Comparison of ENCODE assay signal across 31 cellular contexts in the genomic region with DNA sequence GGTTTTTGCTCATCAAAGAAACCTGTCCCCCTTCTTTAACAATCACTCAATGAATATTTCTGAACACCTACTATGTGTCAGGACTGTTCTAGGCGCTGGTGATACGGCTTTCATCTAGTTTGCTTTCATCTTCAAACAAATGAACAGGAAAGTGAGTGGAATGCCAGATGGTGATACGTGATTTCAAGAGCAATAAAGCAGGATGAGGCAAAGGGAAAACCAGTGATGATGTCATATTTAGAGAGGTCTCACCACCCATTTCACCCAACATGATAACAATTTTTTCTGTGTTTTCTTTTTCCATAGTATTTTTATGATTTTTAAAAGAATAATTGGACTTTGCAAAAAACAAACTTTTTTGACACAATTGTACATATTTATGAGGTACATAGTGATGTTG. TPM values are rescaled to one million over a fixed set of nuclear protein-coding genes. Genes with fewer than 3 reads are reported as not detected.
"Had no signal": no experiment of that assay in that cellular context is flagged by ENCODE, and none has a peak within 500 bp of the region (broad histone marks: within the 10 kb centered on the region; RNA-seq: fewer than 3 reads in every experiment).

No MANE protein-coding gene starts in this region.

- FAIRE-seq: bronchial epithelial cell, RCC 7860 had no signal

- DNase-seq: activated B cell treated with CpG ODN at 0.5 μM for 24 hours; activated CD4-positive, alpha-beta memory T cell treated with anti-CD3 and anti-CD28 coated beads for 36 hours; activated CD4-positive, alpha-beta T cell treated with anti-CD3 and anti-CD28 coated beads for 4 hours; activated CD4-positive, alpha-beta T cell treated with anti-CD3 and anti-CD28 coated beads, Interleukin-2, amount 50 U/mL, for 1 hour; activated CD4-positive, CD25-positive, alpha-beta regulatory T cell treated with anti-CD3 and anti-CD28 coated beads, Interleukin-2, amount 50 U/mL, for 72 hours; activated CD8-positive, alpha-beta memory T cell treated with anti-CD3 and anti-CD28 coated beads, Interleukin-2, amount 50 U/mL, for 4 hours; activated gamma-delta T cell treated with Interleukin-2 at 50 U/mL for 16 hours; activated naive CD4-positive, alpha-beta T cell treated with anti-CD3 and anti-CD28 coated beads for 36 hours; activated T-cell treated with anti-CD3 and anti-CD28 coated beads for 4 hours; activated T-cell treated with anti-CD3 and anti-CD28 coated beads, Interleukin-2, amount 50 U/mL, for 4 hours; anterior cingulate cortex; caudate nucleus; cerebellar nuclear complex; NCI-H1105; NCI-H1417 treated with DMSO at 0.1 percent for 48 hours; NCI-H187 treated with DMSO at 0.1 percent for 48 hours; NCI-H2107; PC-9; SW 1271; T-helper 1 cell; T-helper 2 cell; T-helper 9 cell had no signal

- H2AFZ ChIP-seq: PC-9 had no signal

- H3K4me3 ChIP-seq: PC-9 had no signal

- H3K27ac ChIP-seq: PC-9, RWPE1, VCaP had no signal

- H3K4me2 ChIP-seq: PC-9 had no signal

- ATAC-seq: activated naive CD4-positive, alpha-beta T cell treated with anti-CD3 and anti-CD28 coated beads, Interleukin-2, amount 50 U/mL, for 72 hours; activated T-cell treated with anti-CD3 and anti-CD28 coated beads, Interleukin-2, amount 50 U/mL, for 4 hours; Right ventricle myocardium inferior had no signal

RNA-seq across cellular contexts. Expression of gene SLC6A17, which starts 11.3 kb away (rescaled TPM):
- total RNA-seq: activated B cell treated with CpG ODN at 0.5 μM for 24 hours, OCI-LY7, Right ventricle myocardium inferior had no signal

RNA-seq across cellular contexts. Expression of gene UBL4B, which starts 26.7 kb away (rescaled TPM):
- total RNA-seq: activated B cell treated with CpG ODN at 0.5 μM for 24 hours; activated CD4-positive, alpha-beta memory T cell treated with anti-CD3 and anti-CD28 coated beads for 36 hours; activated naive CD4-positive, alpha-beta T cell treated with anti-CD3 and anti-CD28 coated beads for 36 hours; activated naive CD4-positive, alpha-beta T cell treated with anti-CD3 and anti-CD28 coated beads, Interleukin-2, amount 50 U/mL, for 72 hours; activated T-cell treated with anti-CD3 and anti-CD28 coated beads, Interleukin-2, amount 50 U/mL, for 4 hours; activated T-helper 1 cell treated with anti-CD3 and anti-CD28 coated beads, Interleukin-12 subunit alpha, Interleukin-12 subunit beta, Interleukin-2, Interleukin-4 antibody, amounts not matched to agents 30 ng/mL and 10 ng/mL and 1 ng/mL, durations not matched to agents 14 hours and 24 hours and 36 hours; bronchial epithelial cell; M059J; OCI-LY7; Right ventricle myocardium inferior had no signal
